In the genomic region with DNA sequence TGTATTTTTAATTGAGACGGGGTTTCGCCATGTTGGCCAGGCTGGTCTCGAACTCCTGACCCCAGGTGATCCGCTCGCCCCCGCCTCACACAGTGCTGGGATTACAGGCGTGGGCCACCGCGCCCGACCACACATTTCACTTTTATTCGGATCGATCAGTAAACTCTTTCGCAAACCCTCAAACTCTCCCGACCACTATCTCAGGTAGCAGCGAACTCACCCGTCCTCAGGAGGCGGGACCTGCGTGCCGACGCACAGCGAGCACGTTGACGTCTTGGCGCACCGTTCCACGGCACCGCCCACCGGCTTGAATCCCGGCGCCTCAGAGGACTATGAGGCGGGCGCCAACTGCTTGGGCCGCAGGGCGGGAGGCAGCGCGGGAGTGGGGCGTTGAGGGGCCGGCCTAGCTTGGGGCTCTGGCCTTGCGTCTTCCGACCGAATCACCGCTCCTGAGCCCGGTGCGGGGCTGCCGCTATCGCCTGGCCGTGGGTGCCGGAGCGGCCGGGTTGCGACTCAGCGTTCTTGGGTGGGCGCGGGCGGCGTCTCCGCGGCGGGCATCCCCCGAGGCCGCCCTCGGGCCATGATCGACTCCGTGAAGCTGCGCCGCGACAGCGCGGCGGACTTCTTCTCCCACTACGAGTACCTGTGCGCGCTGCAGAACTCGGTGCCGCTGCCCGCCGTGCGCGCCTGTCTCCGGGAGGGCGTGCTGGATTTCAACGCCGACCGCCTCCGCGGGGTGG, we compare ENCODE assay signal across 1 cellular context.
TF ChIP-seq lines count a peak whose summit lies in the region.

A gene with protein sequence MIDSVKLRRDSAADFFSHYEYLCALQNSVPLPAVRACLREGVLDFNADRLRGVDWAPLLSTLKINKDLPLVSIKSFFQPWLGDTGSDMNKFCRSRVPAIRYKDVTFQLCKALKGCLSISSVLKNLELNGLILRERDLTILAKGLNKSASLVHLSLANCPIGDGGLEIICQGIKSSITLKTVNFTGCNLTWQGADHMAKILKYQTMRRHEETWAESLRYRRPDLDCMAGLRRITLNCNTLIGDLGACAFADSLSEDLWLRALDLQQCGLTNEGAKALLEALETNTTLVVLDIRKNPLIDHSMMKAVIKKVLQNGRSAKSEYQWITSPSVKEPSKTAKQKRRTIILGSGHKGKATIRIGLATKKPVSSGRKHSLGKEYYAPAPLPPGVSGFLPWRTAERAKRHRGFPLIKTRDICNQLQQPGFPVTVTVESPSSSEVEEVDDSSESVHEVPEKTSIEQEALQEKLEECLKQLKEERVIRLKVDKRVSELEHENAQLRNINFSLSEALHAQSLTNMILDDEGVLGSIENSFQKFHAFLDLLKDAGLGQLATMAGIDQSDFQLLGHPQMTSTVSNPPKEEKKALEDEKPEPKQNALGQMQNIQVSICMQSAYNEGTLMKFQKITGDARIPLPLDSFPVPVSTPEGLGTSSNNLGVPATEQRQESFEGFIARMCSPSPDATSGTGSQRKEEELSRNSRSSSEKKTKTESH (plus strand): TSS at position 305 of the 740 bp plus-strand sequence. CDS start 276 bp downstream, at position 581.

TF ChIP-seq in HepG2, 621 proteins besides CTCF, POLR2A, EP300 and RAD21 (continued from another document and continues in another):
- TF ChIP-seq, protein P1, sequence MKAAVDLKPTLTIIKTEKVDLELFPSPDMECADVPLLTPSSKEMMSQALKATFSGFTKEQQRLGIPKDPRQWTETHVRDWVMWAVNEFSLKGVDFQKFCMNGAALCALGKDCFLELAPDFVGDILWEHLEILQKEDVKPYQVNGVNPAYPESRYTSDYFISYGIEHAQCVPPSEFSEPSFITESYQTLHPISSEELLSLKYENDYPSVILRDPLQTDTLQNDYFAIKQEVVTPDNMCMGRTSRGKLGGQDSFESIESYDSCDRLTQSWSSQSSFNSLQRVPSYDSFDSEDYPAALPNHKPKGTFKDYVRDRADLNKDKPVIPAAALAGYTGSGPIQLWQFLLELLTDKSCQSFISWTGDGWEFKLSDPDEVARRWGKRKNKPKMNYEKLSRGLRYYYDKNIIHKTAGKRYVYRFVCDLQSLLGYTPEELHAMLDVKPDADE (CRISPR knock-in tag; IDR thresholded peaks at IDR 0.05): 0 out of 2 replicates have a peak, but pooled peaks have one; percentile 54
- TF ChIP-seq ZNF382 (CRISPR knock-in tag; IDR thresholded peaks at IDR 0.05; ENCODE audit: borderline replicate concordance) (no peak), CC2D1A (CRISPR knock-in tag; IDR thresholded peaks at IDR 0.05) (no peak), GATAD2A (CRISPR knock-in tag; IDR thresholded peaks at IDR 0.05) (peak; percentile 76), ZNF607 (CRISPR knock-in tag; IDR thresholded peaks at IDR 0.05; ENCODE audit: borderline replicate concordance) (0 out of 2 replicates have a peak, but pooled peaks have one; percentile 33), MED1 (CRISPR knock-in tag; IDR thresholded peaks at IDR 0.05) (peak; percentile 44; the same call in 1 of the 2 replicates), ZFP36L1 (CRISPR knock-in tag; IDR thresholded peaks at IDR 0.05) (peak; percentile 14; the same call in 1 of the 2 replicates), CREM (IDR thresholded peaks at IDR 0.05) (peak; percentile 56), CREM (CRISPR knock-in tag; IDR thresholded peaks at IDR 0.05) (no peak), NFRKB (IDR thresholded peaks at IDR 0.05) (no peak), PRPF4 (IDR thresholded peaks at IDR 0.05; ENCODE audit: low read depth, low read length, poor library complexity, severe bottlenecking) (no peak), GZF1 (CRISPR knock-in tag; IDR thresholded peaks at IDR 0.05) (no peak), ZMAT3 (CRISPR knock-in tag; conservative IDR thresholded peaks at IDR 0.05) (peak; percentile 57; the same call in 1 of the 2 replicates), ZNF160 (CRISPR knock-in tag; IDR thresholded peaks at IDR 0.05) (peak; percentile 69; the same call in 1 of the 2 replicates), JARID2 (CRISPR knock-in tag; IDR thresholded peaks at IDR 0.05; ENCODE audit: insufficient replicate concordance) (no peak), ZNF749 (CRISPR knock-in tag; IDR thresholded peaks at IDR 0.05; ENCODE audit: borderline replicate concordance) (peak; percentile 31; the same call in 1 of the 2 replicates), ZNF138 (CRISPR knock-in tag; IDR thresholded peaks at IDR 0.05; ENCODE audit: low read depth) (no peak), ZNF724P (CRISPR knock-in tag; IDR thresholded peaks at IDR 0.05; ENCODE audit: borderline replicate concordance) (no peak), ZNF124 (CRISPR knock-in tag; IDR thresholded peaks at IDR 0.05) (peak; percentile 54; the same call in 1 of the 2 replicates), ZNF235 (CRISPR knock-in tag; IDR thresholded peaks at IDR 0.05; ENCODE audit: borderline replicate concordance) (no peak), ADNP (CRISPR knock-in tag; IDR thresholded peaks at IDR 0.05) (peak; percentile 92), ESRRA (CRISPR knock-in tag; IDR thresholded peaks at IDR 0.05; ENCODE audit: low read depth) (peak; percentile 43; the same call in 1 of the 2 replicates), ZNF24 (IDR thresholded peaks at IDR 0.05) (no peak), REXO4 (CRISPR knock-in tag; IDR thresholded peaks at IDR 0.05; ENCODE audit: borderline replicate concordance) (no peak), ZKSCAN8 (CRISPR knock-in tag; IDR thresholded peaks at IDR 0.05; ENCODE audit: borderline replicate concordance) (no peak), ZFP1 (CRISPR knock-in tag; IDR thresholded peaks at IDR 0.05) (peak; percentile 69), ZNF431 (CRISPR knock-in tag; IDR thresholded peaks at IDR 0.05; ENCODE audit: borderline replicate concordance, low read depth) (no peak), HNF4G (IDR thresholded peaks at IDR 0.05; ENCODE audit: borderline replicate concordance, low read depth, low read length) (no peak), HNF4G (CRISPR knock-in tag; IDR thresholded peaks at IDR 0.05; ENCODE audit: borderline replicate concordance, low read depth) (0 out of 2 replicates have a peak, but pooled peaks have one; percentile 16), THAP11 (CRISPR knock-in tag; IDR thresholded peaks at IDR 0.05) (peak; percentile 78), CCDC6 (CRISPR knock-in tag; IDR thresholded peaks at IDR 0.05) (peak; percentile 88), BRCA1 (CRISPR knock-in tag; IDR thresholded peaks at IDR 0.05) (peak; percentile 89)
- TF ChIP-seq, protein P2, sequence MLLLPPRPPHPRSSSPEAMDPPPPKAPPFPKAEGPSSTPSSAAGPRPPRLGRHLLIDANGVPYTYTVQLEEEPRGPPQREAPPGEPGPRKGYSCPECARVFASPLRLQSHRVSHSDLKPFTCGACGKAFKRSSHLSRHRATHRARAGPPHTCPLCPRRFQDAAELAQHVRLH (CRISPR knock-in tag; IDR thresholded peaks at IDR 0.05; ENCODE audit: borderline replicate concordance, low read depth): peak; percentile 82
- TF ChIP-seq, protein P3, sequence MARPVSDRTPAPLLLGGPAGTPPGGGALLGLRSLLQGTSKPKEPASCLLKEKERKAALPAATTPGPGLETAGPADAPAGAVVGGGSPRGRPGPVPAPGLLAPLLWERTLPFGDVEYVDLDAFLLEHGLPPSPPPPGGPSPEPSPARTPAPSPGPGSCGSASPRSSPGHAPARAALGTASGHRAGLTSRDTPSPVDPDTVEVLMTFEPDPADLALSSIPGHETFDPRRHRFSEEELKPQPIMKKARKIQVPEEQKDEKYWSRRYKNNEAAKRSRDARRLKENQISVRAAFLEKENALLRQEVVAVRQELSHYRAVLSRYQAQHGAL (CRISPR knock-in tag; IDR thresholded peaks at IDR 0.05; ENCODE audit: not compliant biosample characterization): no peak
- TF ChIP-seq, protein P4, sequence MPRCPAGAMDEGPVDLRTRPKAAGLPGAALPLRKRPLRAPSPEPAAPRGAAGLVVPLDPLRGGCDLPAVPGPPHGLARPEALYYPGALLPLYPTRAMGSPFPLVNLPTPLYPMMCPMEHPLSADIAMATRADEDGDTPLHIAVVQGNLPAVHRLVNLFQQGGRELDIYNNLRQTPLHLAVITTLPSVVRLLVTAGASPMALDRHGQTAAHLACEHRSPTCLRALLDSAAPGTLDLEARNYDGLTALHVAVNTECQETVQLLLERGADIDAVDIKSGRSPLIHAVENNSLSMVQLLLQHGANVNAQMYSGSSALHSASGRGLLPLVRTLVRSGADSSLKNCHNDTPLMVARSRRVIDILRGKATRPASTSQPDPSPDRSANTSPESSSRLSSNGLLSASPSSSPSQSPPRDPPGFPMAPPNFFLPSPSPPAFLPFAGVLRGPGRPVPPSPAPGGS (CRISPR knock-in tag; IDR thresholded peaks at IDR 0.05): no peak
- TF ChIP-seq, protein P5, sequence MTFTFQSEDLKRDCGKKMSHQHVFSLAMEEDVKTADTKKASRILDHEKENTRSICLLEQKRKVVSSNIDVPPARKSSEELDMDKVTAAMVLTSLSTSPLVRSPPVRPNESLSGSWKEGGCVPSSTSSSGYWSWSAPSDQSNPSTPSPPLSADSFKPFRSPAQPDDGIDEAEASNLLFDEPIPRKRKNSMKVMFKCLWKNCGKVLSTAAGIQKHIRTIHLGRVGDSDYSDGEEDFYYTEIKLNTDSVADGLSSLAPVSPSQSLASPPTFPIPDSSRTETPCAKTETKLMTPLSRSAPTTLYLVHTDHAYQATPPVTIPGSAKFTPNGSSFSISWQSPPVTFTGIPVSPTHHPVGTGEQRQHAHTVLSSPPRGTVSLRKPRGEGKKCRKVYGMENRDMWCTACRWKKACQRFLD (CRISPR knock-in tag; IDR thresholded peaks at IDR 0.05; ENCODE audit: borderline replicate concordance): no peak
- TF ChIP-seq, protein P6, sequence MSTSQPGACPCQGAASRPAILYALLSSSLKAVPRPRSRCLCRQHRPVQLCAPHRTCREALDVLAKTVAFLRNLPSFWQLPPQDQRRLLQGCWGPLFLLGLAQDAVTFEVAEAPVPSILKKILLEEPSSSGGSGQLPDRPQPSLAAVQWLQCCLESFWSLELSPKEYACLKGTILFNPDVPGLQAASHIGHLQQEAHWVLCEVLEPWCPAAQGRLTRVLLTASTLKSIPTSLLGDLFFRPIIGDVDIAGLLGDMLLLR (CRISPR knock-in tag; IDR thresholded peaks at IDR 0.05): no peak
- TF ChIP-seq, protein P7, sequence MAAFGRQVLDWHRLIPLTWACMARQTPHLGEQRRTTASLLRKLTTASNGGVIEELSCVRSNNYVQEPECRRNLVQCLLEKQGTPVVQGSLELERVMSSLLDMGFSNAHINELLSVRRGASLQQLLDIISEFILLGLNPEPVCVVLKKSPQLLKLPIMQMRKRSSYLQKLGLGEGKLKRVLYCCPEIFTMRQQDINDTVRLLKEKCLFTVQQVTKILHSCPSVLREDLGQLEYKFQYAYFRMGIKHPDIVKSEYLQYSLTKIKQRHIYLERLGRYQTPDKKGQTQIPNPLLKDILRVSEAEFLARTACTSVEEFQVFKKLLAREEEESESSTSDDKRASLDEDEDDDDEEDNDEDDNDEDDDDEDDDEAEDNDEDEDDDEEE (CRISPR knock-in tag; IDR thresholded peaks at IDR 0.05): peak; percentile 84
- TF ChIP-seq, protein P8, sequence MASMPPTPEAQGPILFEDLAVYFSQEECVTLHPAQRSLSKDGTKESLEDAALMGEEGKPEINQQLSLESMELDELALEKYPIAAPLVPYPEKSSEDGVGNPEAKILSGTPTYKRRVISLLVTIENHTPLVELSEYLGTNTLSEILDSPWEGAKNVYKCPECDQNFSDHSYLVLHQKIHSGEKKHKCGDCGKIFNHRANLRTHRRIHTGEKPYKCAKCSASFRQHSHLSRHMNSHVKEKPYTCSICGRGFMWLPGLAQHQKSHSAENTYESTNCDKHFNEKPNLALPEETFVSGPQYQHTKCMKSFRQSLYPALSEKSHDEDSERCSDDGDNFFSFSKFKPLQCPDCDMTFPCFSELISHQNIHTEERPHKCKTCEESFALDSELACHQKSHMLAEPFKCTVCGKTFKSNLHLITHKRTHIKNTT (CRISPR knock-in tag; IDR thresholded peaks at IDR 0.05): no peak
- TF ChIP-seq, protein P9, sequence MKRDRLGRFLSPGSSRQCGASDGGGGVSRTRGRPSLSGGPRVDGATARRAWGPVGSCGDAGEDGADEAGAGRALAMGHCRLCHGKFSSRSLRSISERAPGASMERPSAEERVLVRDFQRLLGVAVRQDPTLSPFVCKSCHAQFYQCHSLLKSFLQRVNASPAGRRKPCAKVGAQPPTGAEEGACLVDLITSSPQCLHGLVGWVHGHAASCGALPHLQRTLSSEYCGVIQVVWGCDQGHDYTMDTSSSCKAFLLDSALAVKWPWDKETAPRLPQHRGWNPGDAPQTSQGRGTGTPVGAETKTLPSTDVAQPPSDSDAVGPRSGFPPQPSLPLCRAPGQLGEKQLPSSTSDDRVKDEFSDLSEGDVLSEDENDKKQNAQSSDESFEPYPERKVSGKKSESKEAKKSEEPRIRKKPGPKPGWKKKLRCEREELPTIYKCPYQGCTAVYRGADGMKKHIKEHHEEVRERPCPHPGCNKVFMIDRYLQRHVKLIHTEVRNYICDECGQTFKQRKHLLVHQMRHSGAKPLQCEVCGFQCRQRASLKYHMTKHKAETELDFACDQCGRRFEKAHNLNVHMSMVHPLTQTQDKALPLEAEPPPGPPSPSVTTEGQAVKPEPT (CRISPR knock-in tag; IDR thresholded peaks at IDR 0.05; ENCODE audit: low read depth): peak; percentile 33; the same call in 1 of the 2 replicates
- TF ChIP-seq, protein P10, sequence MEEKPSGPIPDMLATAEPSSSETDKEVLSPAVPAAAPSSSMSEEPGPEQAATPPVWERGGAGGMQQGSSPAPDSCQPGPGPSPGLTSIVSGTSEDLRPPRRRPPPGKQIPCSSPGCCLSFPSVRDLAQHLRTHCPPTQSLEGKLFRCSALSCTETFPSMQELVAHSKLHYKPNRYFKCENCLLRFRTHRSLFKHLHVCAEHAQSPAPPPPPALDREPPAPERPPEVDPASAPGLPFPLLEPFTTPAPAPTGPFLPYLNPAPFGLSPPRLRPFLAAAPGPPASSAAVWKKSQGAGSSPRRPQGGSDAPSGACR (CRISPR knock-in tag; IDR thresholded peaks at IDR 0.05): peak; percentile 21; the same call in 1 of the 2 replicates
- TF ChIP-seq, protein P11, sequence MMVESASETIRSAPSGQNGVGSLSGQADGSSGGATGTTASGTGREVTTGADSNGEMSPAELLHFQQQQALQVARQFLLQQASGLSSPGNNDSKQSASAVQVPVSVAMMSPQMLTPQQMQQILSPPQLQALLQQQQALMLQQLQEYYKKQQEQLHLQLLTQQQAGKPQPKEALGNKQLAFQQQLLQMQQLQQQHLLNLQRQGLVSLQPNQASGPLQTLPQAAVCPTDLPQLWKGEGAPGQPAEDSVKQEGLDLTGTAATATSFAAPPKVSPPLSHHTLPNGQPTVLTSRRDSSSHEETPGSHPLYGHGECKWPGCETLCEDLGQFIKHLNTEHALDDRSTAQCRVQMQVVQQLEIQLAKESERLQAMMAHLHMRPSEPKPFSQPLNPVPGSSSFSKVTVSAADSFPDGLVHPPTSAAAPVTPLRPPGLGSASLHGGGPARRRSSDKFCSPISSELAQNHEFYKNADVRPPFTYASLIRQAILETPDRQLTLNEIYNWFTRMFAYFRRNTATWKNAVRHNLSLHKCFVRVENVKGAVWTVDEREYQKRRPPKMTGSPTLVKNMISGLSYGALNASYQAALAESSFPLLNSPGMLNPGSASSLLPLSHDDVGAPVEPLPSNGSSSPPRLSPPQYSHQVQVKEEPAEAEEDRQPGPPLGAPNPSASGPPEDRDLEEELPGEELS (CRISPR knock-in tag; IDR thresholded peaks at IDR 0.05): peak; percentile 51
- TF ChIP-seq, protein P12, sequence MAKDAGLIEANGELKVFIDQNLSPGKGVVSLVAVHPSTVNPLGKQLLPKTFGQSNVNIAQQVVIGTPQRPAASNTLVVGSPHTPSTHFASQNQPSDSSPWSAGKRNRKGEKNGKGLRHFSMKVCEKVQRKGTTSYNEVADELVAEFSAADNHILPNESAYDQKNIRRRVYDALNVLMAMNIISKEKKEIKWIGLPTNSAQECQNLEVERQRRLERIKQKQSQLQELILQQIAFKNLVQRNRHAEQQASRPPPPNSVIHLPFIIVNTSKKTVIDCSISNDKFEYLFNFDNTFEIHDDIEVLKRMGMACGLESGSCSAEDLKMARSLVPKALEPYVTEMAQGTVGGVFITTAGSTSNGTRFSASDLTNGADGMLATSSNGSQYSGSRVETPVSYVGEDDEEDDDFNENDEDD (CRISPR knock-in tag; IDR thresholded peaks at IDR 0.05; ENCODE audit: borderline replicate concordance): peak; percentile 96
